In the genomic region with DNA sequence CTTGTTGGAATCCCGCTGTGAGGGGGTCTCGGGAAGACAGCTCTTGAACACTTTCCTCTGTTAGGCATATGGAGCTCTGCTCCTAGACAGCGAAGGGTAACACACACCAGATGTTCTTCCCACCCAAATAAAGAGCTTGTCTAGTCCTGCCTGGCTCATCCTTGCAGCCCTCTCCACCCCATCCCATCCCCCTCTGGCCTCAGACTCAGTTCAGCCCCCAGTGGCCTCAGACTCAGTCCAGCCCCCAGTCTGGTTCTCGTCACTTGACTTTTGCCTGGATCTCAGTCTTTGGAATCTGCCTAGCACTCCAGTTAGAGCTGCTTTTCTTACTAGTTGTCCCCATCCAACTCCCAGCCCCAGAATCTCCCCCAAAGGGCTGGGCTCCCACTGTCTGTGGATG, we compare ENCODE assay signal across 1 cellular context.
TF ChIP-seq lines count a peak whose summit lies in the region.

No MANE protein-coding gene starts in this region.

TF ChIP-seq in HepG2, 621 proteins besides CTCF, POLR2A, EP300 and RAD21 (continued from another document):
- TF ChIP-seq, protein P1, sequence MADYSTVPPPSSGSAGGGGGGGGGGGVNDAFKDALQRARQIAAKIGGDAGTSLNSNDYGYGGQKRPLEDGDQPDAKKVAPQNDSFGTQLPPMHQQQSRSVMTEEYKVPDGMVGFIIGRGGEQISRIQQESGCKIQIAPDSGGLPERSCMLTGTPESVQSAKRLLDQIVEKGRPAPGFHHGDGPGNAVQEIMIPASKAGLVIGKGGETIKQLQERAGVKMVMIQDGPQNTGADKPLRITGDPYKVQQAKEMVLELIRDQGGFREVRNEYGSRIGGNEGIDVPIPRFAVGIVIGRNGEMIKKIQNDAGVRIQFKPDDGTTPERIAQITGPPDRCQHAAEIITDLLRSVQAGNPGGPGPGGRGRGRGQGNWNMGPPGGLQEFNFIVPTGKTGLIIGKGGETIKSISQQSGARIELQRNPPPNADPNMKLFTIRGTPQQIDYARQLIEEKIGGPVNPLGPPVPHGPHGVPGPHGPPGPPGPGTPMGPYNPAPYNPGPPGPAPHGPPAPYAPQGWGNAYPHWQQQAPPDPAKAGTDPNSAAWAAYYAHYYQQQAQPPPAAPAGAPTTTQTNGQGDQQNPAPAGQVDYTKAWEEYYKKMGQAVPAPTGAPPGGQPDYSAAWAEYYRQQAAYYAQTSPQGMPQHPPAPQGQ (CRISPR knock-in tag; IDR thresholded peaks at IDR 0.05; ENCODE audit: borderline replicate concordance), result no peak
- TF ChIP-seq, protein P2, sequence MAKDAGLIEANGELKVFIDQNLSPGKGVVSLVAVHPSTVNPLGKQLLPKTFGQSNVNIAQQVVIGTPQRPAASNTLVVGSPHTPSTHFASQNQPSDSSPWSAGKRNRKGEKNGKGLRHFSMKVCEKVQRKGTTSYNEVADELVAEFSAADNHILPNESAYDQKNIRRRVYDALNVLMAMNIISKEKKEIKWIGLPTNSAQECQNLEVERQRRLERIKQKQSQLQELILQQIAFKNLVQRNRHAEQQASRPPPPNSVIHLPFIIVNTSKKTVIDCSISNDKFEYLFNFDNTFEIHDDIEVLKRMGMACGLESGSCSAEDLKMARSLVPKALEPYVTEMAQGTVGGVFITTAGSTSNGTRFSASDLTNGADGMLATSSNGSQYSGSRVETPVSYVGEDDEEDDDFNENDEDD (CRISPR knock-in tag; IDR thresholded peaks at IDR 0.05; ENCODE audit: borderline replicate concordance), result no peak
- no peak for TF ChIP-seq MATR3 (CRISPR knock-in tag; IDR thresholded peaks at IDR 0.05)
- TF ChIP-seq ZFP37 (CRISPR knock-in tag; IDR thresholded peaks at IDR 0.05; ENCODE audit: borderline replicate concordance), result no peak
- TF ChIP-seq ZNF550 (CRISPR knock-in tag; IDR thresholded peaks at IDR 0.05; ENCODE audit: borderline replicate concordance), result no peak
